1 cellular context compared by ENCODE assay signal in the genomic region with DNA sequence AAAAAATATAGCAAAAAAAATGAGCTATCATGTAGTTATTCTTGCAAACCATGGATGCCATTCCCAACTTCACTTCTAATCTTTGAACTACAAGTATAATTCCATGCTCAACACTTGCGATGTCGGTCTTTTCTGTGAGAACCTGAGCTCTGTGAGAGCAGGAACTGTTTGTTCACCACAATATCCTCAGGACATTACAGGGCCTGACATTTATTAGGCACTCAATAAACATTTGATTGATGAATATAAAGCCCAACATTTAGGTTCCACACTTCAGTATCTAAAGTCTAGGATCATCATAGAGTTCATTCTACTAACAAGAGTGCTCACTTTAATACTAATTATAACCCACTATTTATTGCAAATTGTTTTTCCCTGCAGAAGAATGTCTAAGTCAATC.
TF ChIP-seq lines count a peak whose summit lies in the region.

No MANE protein-coding gene starts in this region.

TF ChIP-seq in GM23338, 12 proteins besides CTCF, POLR2A, EP300 and RAD21:
- TF ChIP-seq JUNB (IDR thresholded peaks at IDR 0.05; ENCODE audit: unreplicated experiment), result no peak
- TF ChIP-seq ZNF331 (CRISPR knock-in tag; IDR thresholded peaks at IDR 0.05; ENCODE audit: low read depth), result no peak
- no peak for TF ChIP-seq ZNF114 (CRISPR knock-in tag; IDR thresholded peaks at IDR 0.05)
- TF ChIP-seq, protein P1, sequence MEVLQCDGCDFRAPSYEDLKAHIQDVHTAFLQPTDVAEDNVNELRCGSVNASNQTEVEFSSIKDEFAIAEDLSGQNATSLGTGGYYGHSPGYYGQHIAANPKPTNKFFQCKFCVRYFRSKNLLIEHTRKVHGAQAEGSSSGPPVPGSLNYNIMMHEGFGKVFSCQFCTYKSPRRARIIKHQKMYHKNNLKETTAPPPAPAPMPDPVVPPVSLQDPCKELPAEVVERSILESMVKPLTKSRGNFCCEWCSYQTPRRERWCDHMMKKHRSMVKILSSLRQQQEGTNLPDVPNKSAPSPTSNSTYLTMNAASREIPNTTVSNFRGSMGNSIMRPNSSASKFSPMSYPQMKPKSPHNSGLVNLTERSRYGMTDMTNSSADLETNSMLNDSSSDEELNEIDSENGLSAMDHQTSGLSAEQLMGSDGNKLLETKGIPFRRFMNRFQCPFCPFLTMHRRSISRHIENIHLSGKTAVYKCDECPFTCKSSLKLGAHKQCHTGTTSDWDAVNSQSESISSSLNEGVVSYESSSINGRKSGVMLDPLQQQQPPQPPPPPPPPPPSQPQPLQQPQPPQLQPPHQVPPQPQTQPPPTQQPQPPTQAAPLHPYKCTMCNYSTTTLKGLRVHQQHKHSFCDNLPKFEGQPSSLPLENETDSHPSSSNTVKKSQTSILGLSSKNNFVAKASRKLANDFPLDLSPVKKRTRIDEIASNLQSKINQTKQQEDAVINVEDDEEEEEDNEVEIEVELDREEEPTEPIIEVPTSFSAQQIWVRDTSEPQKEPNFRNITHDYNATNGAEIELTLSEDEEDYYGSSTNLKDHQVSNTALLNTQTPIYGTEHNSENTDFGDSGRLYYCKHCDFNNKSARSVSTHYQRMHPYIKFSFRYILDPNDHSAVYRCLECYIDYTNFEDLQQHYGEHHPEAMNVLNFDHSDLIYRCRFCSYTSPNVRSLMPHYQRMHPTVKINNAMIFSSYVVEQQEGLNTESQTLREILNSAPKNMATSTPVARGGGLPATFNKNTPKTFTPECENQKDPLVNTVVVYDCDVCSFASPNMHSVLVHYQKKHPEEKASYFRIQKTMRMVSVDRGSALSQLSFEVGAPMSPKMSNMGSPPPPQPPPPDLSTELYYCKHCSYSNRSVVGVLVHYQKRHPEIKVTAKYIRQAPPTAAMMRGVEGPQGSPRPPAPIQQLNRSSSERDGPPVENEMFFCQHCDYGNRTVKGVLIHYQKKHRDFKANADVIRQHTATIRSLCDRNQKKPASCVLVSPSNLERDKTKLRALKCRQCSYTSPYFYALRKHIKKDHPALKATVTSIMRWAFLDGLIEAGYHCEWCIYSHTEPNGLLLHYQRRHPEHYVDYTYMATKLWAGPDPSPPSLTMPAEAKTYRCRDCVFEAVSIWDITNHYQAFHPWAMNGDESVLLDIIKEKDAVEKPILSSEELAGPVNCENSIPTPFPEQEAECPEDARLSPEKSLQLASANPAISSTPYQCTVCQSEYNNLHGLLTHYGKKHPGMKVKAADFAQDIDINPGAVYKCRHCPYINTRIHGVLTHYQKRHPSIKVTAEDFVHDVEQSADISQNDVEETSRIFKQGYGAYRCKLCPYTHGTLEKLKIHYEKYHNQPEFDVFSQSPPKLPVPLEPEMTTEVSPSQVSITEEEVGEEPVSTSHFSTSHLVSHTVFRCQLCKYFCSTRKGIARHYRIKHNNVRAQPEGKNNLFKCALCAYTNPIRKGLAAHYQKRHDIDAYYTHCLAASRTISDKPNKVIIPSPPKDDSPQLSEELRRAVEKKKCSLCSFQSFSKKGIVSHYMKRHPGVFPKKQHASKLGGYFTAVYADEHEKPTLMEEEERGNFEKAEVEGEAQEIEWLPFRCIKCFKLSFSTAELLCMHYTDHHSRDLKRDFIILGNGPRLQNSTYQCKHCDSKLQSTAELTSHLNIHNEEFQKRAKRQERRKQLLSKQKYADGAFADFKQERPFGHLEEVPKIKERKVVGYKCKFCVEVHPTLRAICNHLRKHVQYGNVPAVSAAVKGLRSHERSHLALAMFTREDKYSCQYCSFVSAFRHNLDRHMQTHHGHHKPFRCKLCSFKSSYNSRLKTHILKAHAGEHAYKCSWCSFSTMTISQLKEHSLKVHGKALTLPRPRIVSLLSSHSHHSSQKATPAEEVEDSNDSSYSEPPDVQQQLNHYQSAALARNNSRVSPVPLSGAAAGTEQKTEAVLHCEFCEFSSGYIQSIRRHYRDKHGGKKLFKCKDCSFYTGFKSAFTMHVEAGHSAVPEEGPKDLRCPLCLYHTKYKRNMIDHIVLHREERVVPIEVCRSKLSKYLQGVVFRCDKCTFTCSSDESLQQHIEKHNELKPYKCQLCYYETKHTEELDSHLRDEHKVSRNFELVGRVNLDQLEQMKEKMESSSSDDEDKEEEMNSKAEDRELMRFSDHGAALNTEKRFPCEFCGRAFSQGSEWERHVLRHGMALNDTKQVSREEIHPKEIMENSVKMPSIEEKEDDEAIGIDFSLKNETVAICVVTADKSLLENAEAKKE (CRISPR knock-in tag; IDR thresholded peaks at IDR 0.05), result no peak
- TF ChIP-seq NANOG (IDR thresholded peaks at IDR 0.05; ENCODE audit: borderline replicate concordance), result no peak
- TF ChIP-seq STAT1 (IDR thresholded peaks at IDR 0.05; ENCODE audit: unreplicated experiment), result no peak
- TF ChIP-seq, protein P2, sequence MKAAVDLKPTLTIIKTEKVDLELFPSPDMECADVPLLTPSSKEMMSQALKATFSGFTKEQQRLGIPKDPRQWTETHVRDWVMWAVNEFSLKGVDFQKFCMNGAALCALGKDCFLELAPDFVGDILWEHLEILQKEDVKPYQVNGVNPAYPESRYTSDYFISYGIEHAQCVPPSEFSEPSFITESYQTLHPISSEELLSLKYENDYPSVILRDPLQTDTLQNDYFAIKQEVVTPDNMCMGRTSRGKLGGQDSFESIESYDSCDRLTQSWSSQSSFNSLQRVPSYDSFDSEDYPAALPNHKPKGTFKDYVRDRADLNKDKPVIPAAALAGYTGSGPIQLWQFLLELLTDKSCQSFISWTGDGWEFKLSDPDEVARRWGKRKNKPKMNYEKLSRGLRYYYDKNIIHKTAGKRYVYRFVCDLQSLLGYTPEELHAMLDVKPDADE (IDR thresholded peaks at IDR 0.05), result no peak
